In the genomic region with DNA sequence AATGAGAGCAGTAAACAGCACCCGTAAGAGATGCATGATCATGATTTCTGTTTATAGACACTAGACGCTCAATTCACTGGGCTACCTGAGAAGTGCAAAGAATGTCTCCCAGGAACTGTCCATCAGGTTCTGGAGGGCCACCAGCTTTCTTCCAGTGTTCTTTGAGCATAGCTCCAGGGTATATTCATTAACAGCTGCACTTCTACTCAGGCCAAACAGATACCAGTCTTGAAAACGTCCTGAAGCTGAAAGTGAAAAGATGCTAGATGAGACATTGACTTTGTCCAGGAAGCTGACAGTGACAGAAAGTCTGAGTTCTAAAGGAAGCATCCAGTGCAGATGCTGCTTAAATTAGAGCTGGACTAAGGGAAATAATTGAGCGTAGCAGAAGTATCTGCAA, we compare ENCODE assay signal across 19 cellular contexts.
"Had no signal": no experiment of that assay in that cellular context is flagged by ENCODE, and none has a peak within 500 bp of the region (broad histone marks: within the 10 kb centered on the region; RNA-seq: fewer than 3 reads in every experiment).

No MANE protein-coding gene starts in this region.

- DNase-seq: dermis blood vessel endothelial cell; dorsolateral prefrontal cortex; effector CD4-positive, alpha-beta T cell; effector memory CD4-positive, alpha-beta T cell; foreskin keratinocyte; heart left ventricle; hypothalamus; immature natural killer cell; left cardiac atrium; left lung; left ventricle myocardium superior; lower lobe of right lung; mesenchymal stem cell; mucosa of descending colon; naive B cell had no signal

- H3K27me3 ChIP-seq: dorsolateral prefrontal cortex, esophagus muscularis mucosa, foreskin keratinocyte, gastroesophageal sphincter, heart left ventricle, hepatocyte, left lung had no signal

- H3K36me3 ChIP-seq: esophagus muscularis mucosa, gastroesophageal sphincter, heart left ventricle, left lung, lower lobe of right lung had no signal

- H3K9me3 ChIP-seq: esophagus muscularis mucosa, gastroesophageal sphincter, heart left ventricle, left lung, lower lobe of right lung had no signal

- ATAC-seq: foreskin keratinocyte, gastroesophageal sphincter, heart left ventricle, left cardiac atrium, left lung, left ventricle myocardium superior, lower lobe of right lung, mucosa of descending colon had no signal

- H3K27ac ChIP-seq: coronary artery, dorsolateral prefrontal cortex, esophagus muscularis mucosa, foreskin keratinocyte, gastroesophageal sphincter, heart left ventricle, hepatocyte, left lung, lower lobe of right lung had no signal

- H3K4me3 ChIP-seq: coronary artery, dorsolateral prefrontal cortex, esophagus muscularis mucosa, gastroesophageal sphincter, heart left ventricle, hepatocyte, left lung, lower lobe of right lung, mucosa of descending colon had no signal

- H3K4me1 ChIP-seq: esophagus muscularis mucosa, foreskin keratinocyte, gastroesophageal sphincter, heart left ventricle, left lung, lower lobe of right lung had no signal
